10 cellular contexts compared by ENCODE assay signal in the genomic region with DNA sequence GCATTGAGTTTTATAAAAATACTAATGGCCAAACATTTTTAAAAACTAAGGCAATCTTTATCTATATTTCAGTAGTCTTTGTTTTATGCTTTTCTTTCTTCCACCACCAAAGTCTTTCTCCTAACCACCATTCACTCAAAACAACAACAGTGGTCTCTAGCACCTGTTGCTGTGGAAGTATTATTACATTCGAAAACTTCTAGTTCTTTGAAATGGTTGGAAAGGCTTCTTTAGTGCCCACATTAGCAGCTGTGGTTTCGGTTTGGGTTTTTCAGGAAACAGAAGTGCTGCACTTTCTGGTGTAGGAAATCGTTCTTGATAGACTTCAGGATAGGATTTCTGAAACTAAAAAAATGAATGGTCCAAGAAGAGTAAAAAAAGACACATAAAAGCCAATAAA.
DNase-seq lines count a peak whose midpoint lies in the region; ATAC-seq and TF ChIP-seq lines count a peak whose summit lies in the region.
"Had no signal": no experiment of that assay in that cellular context is flagged by ENCODE, and none has a peak within 500 bp of the region (broad histone marks: within the 10 kb centered on the region; RNA-seq: fewer than 3 reads in every experiment).

No MANE protein-coding gene starts in this region.

- peaks cover 15% of the 10 kb centered on the region for H3K4me1 Mint-ChIP-seq in activated T-helper 17 cell treated with anti-CD3 and anti-CD28 coated beads, Interleukin-2, amount 50 U/mL, for 72 hours
- peaks cover 10% of the 10 kb centered on the region for H3K4me1 Mint-ChIP-seq in WTC11

- no peak overlapping the region for H3K4me3 Mint-ChIP-seq in activated T-helper 17 cell treated with anti-CD3 and anti-CD28 coated beads, Interleukin-2, amount 50 U/mL, for 72 hours
- no peak overlapping the region for H3K4me3 Mint-ChIP-seq in WTC11

- POLR2A ChIA-PET in WTC11 (lab: Charles Lee), result no interaction called here

- no peaks in the 10 kb centered on the region for H3K27me3 Mint-ChIP-seq in activated T-helper 17 cell treated with anti-CD3 and anti-CD28 coated beads, Interleukin-2, amount 50 U/mL, for 72 hours
- no peaks in the 10 kb centered on the region for H3K27me3 Mint-ChIP-seq in WTC11 (ENCODE audit: low read depth)

- H3K36me3 Mint-ChIP-seq in activated T-helper 17 cell treated with anti-CD3 and anti-CD28 coated beads, Interleukin-2, amount 50 U/mL, for 72 hours (ENCODE audit: low read depth), result no peaks in the 10 kb centered on the region
- peaks cover 21% of the 10 kb centered on the region for H3K36me3 Mint-ChIP-seq in WTC11

- H3K9me3 Mint-ChIP-seq in activated T-helper 17 cell treated with anti-CD3 and anti-CD28 coated beads, Interleukin-2, amount 50 U/mL, for 72 hours, result no peaks in the 10 kb centered on the region
- H3K9me3 Mint-ChIP-seq in WTC11, result no peaks in the 10 kb centered on the region

- no peak overlapping the region for H3K27ac Mint-ChIP-seq in activated T-helper 17 cell treated with anti-CD3 and anti-CD28 coated beads, Interleukin-2, amount 50 U/mL, for 72 hours
- no peak overlapping the region for H3K27ac Mint-ChIP-seq in WTC11

- CTCF ChIA-PET in WTC11 (lab: Charles Lee), result no interaction called here

- peak; percentile 89 for ATAC-seq in GM21360 (IDR thresholded peaks at IDR 0.05; ENCODE audit: unreplicated experiment)
- ATAC-seq in HG03342 (IDR thresholded peaks at IDR 0.05; ENCODE audit: unreplicated experiment), result peak; percentile 84
- ATAC-seq in activated T-helper 17 cell treated with anti-CD3 and anti-CD28 coated beads, Interleukin-2, amount 50 U/mL, for 72 hours (replicated peaks), result peak; percentile 19
- ATAC-seq in WTC11, result no peak

- DNase-seq in GF-D8 (lab: John Stamatoyannopoulos, UW) (peak; percentile 85), WTC11 (ENCODE audit: low spot score) (no peak), dedifferentiated amniotic fluid mesenchymal stem cell (ENCODE audit: extremely low spot score) (no peak)
- DNase-seq in activated CD8-positive, alpha-beta memory T cell treated with anti-CD3 and anti-CD28 coated beads for 24 hours, result no peak
- DNase-seq in NK-92 treated with Interleukin-12 subunit alpha and Interleukin-12 subunit beta, amount 100 ng/mL, for 24 hours (lab: John Stamatoyannopoulos, UW), result no peak
- DNase-seq: activated CD4-positive, alpha-beta T cell treated with anti-CD3 and anti-CD28 coated beads, Interleukin-2, amount 50 U/mL, for 48 hours; NCI-H1417 had no signal

- TF ChIP-seq CTCF in WTC11 (IDR thresholded peaks at IDR 0.05), result no peak

TF ChIP-seq in WTC11, 78 proteins besides CTCF, POLR2A, EP300 and RAD21:
- no peak for TF ChIP-seq KAT7 (CRISPR knock-in tag; IDR thresholded peaks at IDR 0.05; ENCODE audit: borderline replicate concordance)
- TF ChIP-seq NFE2L1 (CRISPR knock-in tag; IDR thresholded peaks at IDR 0.05), result no peak
- no peak for TF ChIP-seq CBFB (CRISPR knock-in tag; IDR thresholded peaks at IDR 0.05; ENCODE audit: low read depth)
- TF ChIP-seq CREB1 (CRISPR knock-in tag; IDR thresholded peaks at IDR 0.05), result no peak
- no peak for TF ChIP-seq FOXK1 (CRISPR knock-in tag; IDR thresholded peaks at IDR 0.05)
- no peak for TF ChIP-seq FOXP1 (CRISPR knock-in tag; IDR thresholded peaks at IDR 0.05; ENCODE audit: borderline replicate concordance)
- no peak for TF ChIP-seq OVOL2 (CRISPR knock-in tag; IDR thresholded peaks at IDR 0.05; ENCODE audit: borderline replicate concordance)
- TF ChIP-seq SMAD3 (CRISPR knock-in tag; IDR thresholded peaks at IDR 0.05; ENCODE audit: borderline replicate concordance), result no peak
- TF ChIP-seq JAZF1 (CRISPR knock-in tag; IDR thresholded peaks at IDR 0.05), result no peak
- no peak for TF ChIP-seq NR3C1 (CRISPR knock-in tag; conservative IDR thresholded peaks at IDR 0.05; ENCODE audit: low read depth)
